18 cellular contexts compared by ENCODE assay signal in the genomic region with DNA sequence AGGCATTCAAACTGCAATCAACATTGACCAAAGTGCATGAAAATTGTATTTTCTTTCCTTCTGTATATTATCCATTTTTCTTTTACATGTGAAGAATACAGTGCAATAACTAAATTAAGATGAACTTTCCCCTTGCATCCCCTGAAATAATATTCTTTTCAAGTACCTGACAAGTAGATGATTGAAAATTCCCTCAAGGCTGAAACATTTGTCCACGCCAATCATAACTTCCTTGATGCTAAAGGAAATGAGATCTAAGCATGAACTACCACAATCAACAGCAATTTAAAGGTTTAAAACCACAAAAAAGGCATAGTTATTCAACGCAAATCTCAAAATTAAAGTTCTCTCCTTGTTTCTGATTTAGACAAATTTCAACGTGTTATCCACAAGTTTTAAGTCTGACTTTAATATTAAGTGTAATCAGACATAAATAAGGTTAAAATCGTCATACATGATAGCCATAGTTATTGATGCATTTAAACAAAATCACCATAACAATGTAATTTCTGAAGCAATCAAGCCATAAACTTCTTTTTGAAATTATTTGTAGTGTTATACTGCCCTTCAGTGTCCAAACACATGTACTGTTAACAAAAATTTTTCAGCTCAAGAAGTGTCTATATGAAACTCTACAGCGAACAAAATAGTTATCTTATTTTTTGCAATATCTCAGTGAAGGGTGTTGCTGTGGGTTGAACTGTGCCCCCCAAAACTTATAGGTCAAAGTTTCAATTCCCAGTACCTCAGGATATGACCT.
DNase-seq lines count a peak whose midpoint lies in the region; TF ChIP-seq lines count a peak whose summit lies in the region.
"Had no signal": no experiment of that assay in that cellular context is flagged by ENCODE, and none has a peak within 500 bp of the region (broad histone marks: within the 10 kb centered on the region; RNA-seq: fewer than 3 reads in every experiment).

No MANE protein-coding gene starts in this region.

- no peak overlapping the region for H3K27ac Mint-ChIP-seq in immature natural killer cell
- H3K27ac Mint-ChIP-seq: stimulated activated naive B cell treated with anti-CD40 and anti-IgM and Interleukin-4, amounts not matched to agents 10 μg/mL and 1 μg/mL and 100 μg/mL, for 72 hours had no signal

- H3K27me3 ChIP-seq in Loucy (ENCODE audit: insufficient read depth, low read length, poor library complexity, severe bottlenecking) = no peaks in the 10 kb centered on the region
- no peaks in the 10 kb centered on the region for H3K27me3 ChIP-seq in mesenchymal stem cell (ENCODE audit: control insufficient read depth in 1 of 2, insufficient read depth in 1 of 2, low read length in 2 of 2)

- H3K4ac ChIP-seq in mesenchymal stem cell (ENCODE audit: low read depth in 1 of 2, low read length in 2 of 2) = no peak overlapping the region

- no peak overlapping the region for H3K18ac ChIP-seq in mesenchymal stem cell (ENCODE audit: low read depth in 1 of 2, low read length in 2 of 2)

- H3K27me3 Mint-ChIP-seq in immature natural killer cell (ENCODE audit: low read depth in 3 of 3) = peaks cover 0 to 3% (median 1%) of the 10 kb centered on the region in 3 donors
- H3K27me3 Mint-ChIP-seq: stimulated activated naive B cell treated with anti-CD40 and anti-IgM and Interleukin-4, amounts not matched to agents 10 μg/mL and 1 μg/mL and 100 μg/mL, for 72 hours had no signal

- no peaks in the 10 kb centered on the region for H3K79me1 ChIP-seq in mesenchymal stem cell (replicated peaks; ENCODE audit: low read length, poor library complexity, severe bottlenecking)

- H2BK12ac ChIP-seq in mesenchymal stem cell (ENCODE audit: low read length in 2 of 2) = no peak overlapping the region

- H2BK120ac ChIP-seq in mesenchymal stem cell (ENCODE audit: low read depth, low read length) = no peak overlapping the region

- WGBS in mesenchymal stem cell = 90% methylated on average over 2 of the region's 5 CpGs

- H3K36me3 ChIP-seq in Loucy (ENCODE audit: insufficient read depth, low read length) (no peaks in the 10 kb centered on the region), mesenchymal stem cell (ENCODE audit: control insufficient read depth in 1 of 2, insufficient read depth in 2 of 2, low read depth in 1 of 2, low read length in 2 of 2) (no peaks in the 10 kb centered on the region)
- H3K36me3 ChIP-seq: WERI-Rb-1 had no signal

- no peak overlapping the region for H3K14ac ChIP-seq in mesenchymal stem cell (ENCODE audit: low read length in 2 of 2)

- no peak overlapping the region for H3K4me3 ChIP-seq in Loucy (ENCODE audit: low read length, poor library complexity, severe bottlenecking)
- H3K4me3 ChIP-seq in mesenchymal stem cell (ENCODE audit: insufficient read depth in 1 of 2, low read depth in 1 of 2, low read length in 2 of 2) = no peak overlapping the region
- H3K4me3 ChIP-seq: mucosa of descending colon, psoas muscle had no signal

- H3K9ac ChIP-seq in Loucy (ENCODE audit: low read depth, low read length, poor library complexity, severe bottlenecking) = no peak overlapping the region
- peak overlapping the region; percentile 15 for H3K9ac ChIP-seq in mesenchymal stem cell (ENCODE audit: low read length)

- H2AK5ac ChIP-seq in mesenchymal stem cell (ENCODE audit: low read length, severe bottlenecking) = no peak overlapping the region

- no peak overlapping the region for H4K8ac ChIP-seq in mesenchymal stem cell (ENCODE audit: low read length)

- H3K9me2 ChIP-seq in Loucy (replicated peaks; ENCODE audit: low read depth, low read length) = no peaks in the 10 kb centered on the region

- H3K9me3 ChIP-seq in Loucy (ENCODE audit: insufficient read depth, low read depth, low read length) (no peaks in the 10 kb centered on the region), mesenchymal stem cell (ENCODE audit: control insufficient read depth, low read length) (no peaks in the 10 kb centered on the region)
- H3K9me3 ChIP-seq: mucosa of descending colon, psoas muscle had no signal

- H3K4me1 Mint-ChIP-seq in immature natural killer cell = no peaks in the 10 kb centered on the region
- H3K4me1 Mint-ChIP-seq: stimulated activated naive B cell treated with anti-CD40 and anti-IgM and Interleukin-4, amounts not matched to agents 10 μg/mL and 1 μg/mL and 100 μg/mL, for 72 hours had no signal

- no peak overlapping the region for H2BK15ac ChIP-seq in mesenchymal stem cell (ENCODE audit: low read depth, poor library complexity, severe bottlenecking)

- no peak overlapping the region for H3K23ac ChIP-seq in mesenchymal stem cell (ENCODE audit: low read length in 2 of 2)

- H3K4me1 ChIP-seq in Loucy (ENCODE audit: insufficient read depth, low read length, poor library complexity, severe bottlenecking) = no peaks in the 10 kb centered on the region
- no peaks in the 10 kb centered on the region for H3K4me1 ChIP-seq in mesenchymal stem cell (ENCODE audit: control insufficient read depth, insufficient read depth, low read depth, low read length)
- H3K4me1 ChIP-seq: psoas muscle had no signal

- TF ChIP-seq CTCF in AG09319 (IDR thresholded peaks at IDR 0.05; ENCODE audit: low read depth, low read length) = peak; percentile 25
- TF ChIP-seq CTCF in Loucy (conservative IDR thresholded peaks at IDR 0.05; ENCODE audit: low read length) = 0 out of 2 replicates have a peak, but pooled peaks have one; percentile 22

- H3K4me3 Mint-ChIP-seq in immature natural killer cell = no peak overlapping the region
- H3K4me3 Mint-ChIP-seq: stimulated activated naive B cell treated with anti-CD40 and anti-IgM and Interleukin-4, amounts not matched to agents 10 μg/mL and 1 μg/mL and 100 μg/mL, for 72 hours had no signal

- no peak overlapping the region for H2BK5ac ChIP-seq in mesenchymal stem cell (ENCODE audit: low read depth, low read length, poor library complexity, severe bottlenecking)

- peaks cover 0 to 3% (median 0%) of the 10 kb centered on the region in 3 donors for H3K36me3 Mint-ChIP-seq in immature natural killer cell
- H3K36me3 Mint-ChIP-seq: stimulated activated naive B cell treated with anti-CD40 and anti-IgM and Interleukin-4, amounts not matched to agents 10 μg/mL and 1 μg/mL and 100 μg/mL, for 72 hours had no signal

- no peaks in the 10 kb centered on the region for H4K20me1 ChIP-seq in Loucy (ENCODE audit: insufficient read depth, low read length, poor library complexity, severe bottlenecking)

- H3F3A ChIP-seq in Loucy (ENCODE audit: low read depth) = no peaks in the 10 kb centered on the region

- peak overlapping the region; percentile 59 for H3K27ac ChIP-seq in mesenchymal stem cell (ENCODE audit: low read length, poor library complexity, severe bottlenecking)
- H3K27ac ChIP-seq: psoas muscle, WERI-Rb-1 had no signal

- no peak overlapping the region for H4K91ac ChIP-seq in mesenchymal stem cell (ENCODE audit: low read length)

- H3K9me3 Mint-ChIP-seq in immature natural killer cell = peaks cover 0 to 10% (median 2%) of the 10 kb centered on the region in 6 donors

- H3K79me2 ChIP-seq in Loucy (ENCODE audit: insufficient read depth, low read length) = no peaks in the 10 kb centered on the region

- no peak for DNase-seq in AG09319 (ENCODE audit: extremely low read depth, low read depth)
- DNase-seq in dedifferentiated amniotic fluid mesenchymal stem cell (ENCODE audit: extremely low spot score) = peak; percentile 60
- DNase-seq in mesenchymal stem cell = no peak
- DNase-seq in NCI-H146 (lab: John Stamatoyannopoulos, UW) = no peak
- DNase-seq in activated effector memory CD4-positive, alpha-beta T cell treated with anti-CD3 and anti-CD28 coated beads, Interleukin-2, amount 50 U/mL, for 16 hours = no peak
- DNase-seq in NCI-H1694 treated with DMSO at 0.1 percent for 48 hours (lab: John Stamatoyannopoulos, UW) = no peak
- DNase-seq in immature natural killer cell = no peak
- DNase-seq: amygdala; C1 segment of cervical spinal cord; mucosa of descending colon; NCI-H1105 treated with DMSO at 0.1 percent for 48 hours; NCI-H524 treated with DMSO at 0.1 percent for 48 hours; psoas muscle; SIG-M5; stimulated activated CD4-positive, alpha-beta T cell treated with anti-CD3 and anti-CD28 coated beads, Interleukin-2, amount 100 ng/mL, for 48 hours; stimulated activated naive B cell treated with anti-CD40 and anti-IgM and Interleukin-4, amounts not matched to agents 10 μg/mL and 1 μg/mL and 100 μg/mL, for 72 hours; WERI-Rb-1 had no signal

- H3K4me2 ChIP-seq in Loucy (ENCODE audit: low read depth, low read length, poor library complexity, severe bottlenecking) = no peak overlapping the region
- H3K4me2 ChIP-seq in mesenchymal stem cell (ENCODE audit: low read length, poor library complexity, severe bottlenecking) = no peak overlapping the region

- no peak overlapping the region for H2AFZ ChIP-seq in Loucy (ENCODE audit: low read length)
- H2AFZ ChIP-seq in mesenchymal stem cell (ENCODE audit: low read depth, low read length) = no peak overlapping the region
